In genomic region chr12:11826607-11827006, GRCh38 we compare ENCODE assay signal across 18 cellular contexts.
DNase-seq lines count a peak whose midpoint lies in the region; ATAC-seq and TF ChIP-seq lines count a peak whose summit lies in the region.
"Had no signal": no experiment of that assay in that cellular context is flagged by ENCODE, and none has a peak within 500 bp of the region (broad histone marks: within the 10 kb centered on the region; RNA-seq: fewer than 3 reads in every experiment).

No MANE protein-coding gene starts in this region.

- peaks cover 35% of the 10 kb centered on the region for H3K4me1 Mint-ChIP-seq in memory B cell
- peaks cover 33% of the 10 kb centered on the region for H3K4me1 Mint-ChIP-seq in stimulated activated effector memory CD8-positive, alpha-beta T cell treated with anti-CD3 and anti-CD28 coated beads, Interleukin-12 subunit alpha, Interleukin-12 subunit beta, amount 100 ng/mL, for 72 hours

- TF ChIP-seq CTCF in OCI-LY3 (IDR thresholded peaks at IDR 0.05; ENCODE audit: low read depth, low read length) (no peak), ascending aorta (IDR thresholded peaks at IDR 0.05) (no peak)

- H2AFZ ChIP-seq in OCI-LY3 (ENCODE audit: low read depth, low read length) = no peak overlapping the region

- peak overlapping the region; percentile 89 for H3K9ac ChIP-seq in OCI-LY3 (ENCODE audit: low read length)
- H3K9ac ChIP-seq: BLaER1 had no signal

- H3K4me3 ChIP-seq in OCI-LY3 (ENCODE audit: low read length) (no peak overlapping the region), ascending aorta (no peak overlapping the region)
- H3K4me3 ChIP-seq: BLaER1, prostate gland, tibial nerve had no signal

- intact Hi-C loops in ascending aorta (cut with DNase I) = no loop called here

- no peaks in the 10 kb centered on the region for H3K27me3 Mint-ChIP-seq in memory B cell
- H3K27me3 Mint-ChIP-seq: dendritic cell treated with granulocyte-macrophage colony-stimulating factor and Interleukin-4, amounts not matched to agents 40 ng/mL and 50 ng/mL, for 4 days had no signal

- H3K9me3 Mint-ChIP-seq in memory B cell = no peaks in the 10 kb centered on the region
- peaks cover 2% of the 10 kb centered on the region for H3K9me3 Mint-ChIP-seq in stimulated activated effector memory CD8-positive, alpha-beta T cell treated with anti-CD3 and anti-CD28 coated beads, Interleukin-12 subunit alpha, Interleukin-12 subunit beta, amount 100 ng/mL, for 72 hours
- H3K9me3 Mint-ChIP-seq: dendritic cell treated with granulocyte-macrophage colony-stimulating factor and Interleukin-4, amounts not matched to agents 40 ng/mL and 50 ng/mL, for 4 days had no signal

- H3K36me3 Mint-ChIP-seq in memory B cell = peaks cover 11% of the 10 kb centered on the region
- peaks cover 15% of the 10 kb centered on the region for H3K36me3 Mint-ChIP-seq in stimulated activated effector memory CD8-positive, alpha-beta T cell treated with anti-CD3 and anti-CD28 coated beads, Interleukin-12 subunit alpha, Interleukin-12 subunit beta, amount 100 ng/mL, for 72 hours

- H3K9me3 ChIP-seq in OCI-LY3 (ENCODE audit: insufficient read depth, low read length) = no peaks in the 10 kb centered on the region
- no peaks in the 10 kb centered on the region for H3K9me3 ChIP-seq in ascending aorta
- H3K9me3 ChIP-seq: prostate gland, tibial nerve had no signal

- ATAC-seq in memory B cell (ENCODE audit: low read depth) = no peak
- ATAC-seq in stimulated activated effector memory CD8-positive, alpha-beta T cell treated with anti-CD3 and anti-CD28 coated beads, Interleukin-12 subunit alpha, Interleukin-12 subunit beta, amount 100 ng/mL, for 72 hours = no peak
- ATAC-seq in HG03135 (IDR thresholded peaks at IDR 0.05; ENCODE audit: unreplicated experiment) = no peak
- no peak for ATAC-seq in HG02884 (IDR thresholded peaks at IDR 0.05; ENCODE audit: unreplicated experiment)
- ATAC-seq: left colon had no signal

- no peaks in the 10 kb centered on the region for H3K27me3 ChIP-seq in OCI-LY3 (ENCODE audit: low read depth, low read length)
- no peaks in the 10 kb centered on the region for H3K27me3 ChIP-seq in ascending aorta
- H3K27me3 ChIP-seq: BLaER1, tibial nerve had no signal

- no peaks in the 10 kb centered on the region for H4K20me1 ChIP-seq in OCI-LY3 (ENCODE audit: insufficient read depth, low read length)
- H4K20me1 ChIP-seq: BLaER1 had no signal

- H3K27ac ChIP-seq in OCI-LY3 (ENCODE audit: low read length) (peak overlapping the region; percentile 97), ascending aorta (peak overlapping the region; percentile 7 to 16)
- H3K27ac ChIP-seq: BLaER1, prostate gland had no signal

- peak overlapping the region; percentile 91 for H3K4me2 ChIP-seq in OCI-LY3 (ENCODE audit: low read length)
- H3K4me2 ChIP-seq: BLaER1 had no signal

- no peak for DNase-seq in ascending aorta (ENCODE audit: low spot score in 2 of 2)
- no peak for DNase-seq in memory B cell (ENCODE audit: low spot score in 2 of 2)
- no peak for DNase-seq in stimulated activated effector memory CD8-positive, alpha-beta T cell treated with anti-CD3 and anti-CD28 coated beads, Interleukin-12 subunit alpha, Interleukin-12 subunit beta, amount 100 ng/mL, for 72 hours (ENCODE audit: low spot score in 2 of 2)
- DNase-seq in DMS 273 (lab: John Stamatoyannopoulos, UW; ENCODE audit: unreplicated experiment) = no peak
- no peak for DNase-seq in DMS79 (lab: John Stamatoyannopoulos, UW)
- DNase-seq: activated CD4-positive, alpha-beta T cell treated with anti-CD3 and anti-CD28 coated beads, Interleukin-2, amount 50 U/mL, for 48 hours; left colon; NCI-H187; NCI-H446 treated with DMSO at 0.1 percent for 48 hours; SHP77 treated with DMSO at 0.1 percent for 48 hours; T-helper 9 cell had no signal

- peaks cover 86% of the 10 kb centered on the region for H3K79me2 ChIP-seq in OCI-LY3 (ENCODE audit: low read length)

- peak overlapping the region; percentile 25 for H3K4me3 Mint-ChIP-seq in memory B cell
- H3K4me3 Mint-ChIP-seq in stimulated activated effector memory CD8-positive, alpha-beta T cell treated with anti-CD3 and anti-CD28 coated beads, Interleukin-12 subunit alpha, Interleukin-12 subunit beta, amount 100 ng/mL, for 72 hours = no peak overlapping the region

- H3K4me1 ChIP-seq in OCI-LY3 (ENCODE audit: low read length) (peaks cover 100% of the 10 kb centered on the region), ascending aorta (peaks cover 18 to 54% of the 10 kb centered on the region in 2 donors)
- H3K4me1 ChIP-seq: prostate gland had no signal

- H3K36me3 ChIP-seq in OCI-LY3 (replicated peaks; ENCODE audit: low read depth, low read length) (peaks cover 4% of the 10 kb centered on the region), ascending aorta (no peaks in the 10 kb centered on the region)
- H3K36me3 ChIP-seq: prostate gland, tibial nerve had no signal

- H3K27ac Mint-ChIP-seq in memory B cell = peak overlapping the region; percentile 56
- peak overlapping the region; percentile 71 for H3K27ac Mint-ChIP-seq in stimulated activated effector memory CD8-positive, alpha-beta T cell treated with anti-CD3 and anti-CD28 coated beads, Interleukin-12 subunit alpha, Interleukin-12 subunit beta, amount 100 ng/mL, for 72 hours
- H3K27ac Mint-ChIP-seq: dendritic cell treated with granulocyte-macrophage colony-stimulating factor and Interleukin-4, amounts not matched to agents 40 ng/mL and 50 ng/mL, for 4 days had no signal
